16 cellular contexts compared by ENCODE assay signal in genomic region chr2:240528406-240529040, GRCh38. TPM values are rescaled to one million over a fixed set of nuclear protein-coding genes. Genes with fewer than 3 reads are reported as not detected.
DNase-seq lines count a peak whose midpoint lies in the region; ATAC-seq and TF ChIP-seq lines count a peak whose summit lies in the region.
"Had no signal": no experiment of that assay in that cellular context is flagged by ENCODE, and none has a peak within 500 bp of the region (broad histone marks: within the 10 kb centered on the region; RNA-seq: fewer than 3 reads in every experiment).

No MANE protein-coding gene starts in this region.

- no peak overlapping the region for H3K4me3 Mint-ChIP-seq in stimulated activated naive CD8-positive, alpha-beta T cell treated with anti-CD3 and anti-CD28 coated beads, Interleukin-15, amount 100 ng/mL, for 72 hours
- H3K4me3 Mint-ChIP-seq in effector memory CD8-positive, alpha-beta T cell: no peak overlapping the region
- no peak overlapping the region for H3K4me3 Mint-ChIP-seq in nephron progenitor cell

- no peak overlapping the region for H3K27ac ChIP-seq in dorsolateral prefrontal cortex
- H3K27ac ChIP-seq: RWPE1 had no signal

- peaks cover 4% of the 10 kb centered on the region for H3K36me3 Mint-ChIP-seq in effector memory CD8-positive, alpha-beta T cell (ENCODE audit: insufficient read depth)
- H3K36me3 Mint-ChIP-seq in nephron progenitor cell (ENCODE audit: low read depth): peaks cover 96% of the 10 kb centered on the region

- H3K4me3 ChIP-seq in dorsolateral prefrontal cortex: no peak overlapping the region

- TF ChIP-seq CTCF in nephron progenitor cell (IDR thresholded peaks at IDR 0.05) (no peak), dorsolateral prefrontal cortex (IDR thresholded peaks at IDR 0.05 in 54 of 56, conservative IDR thresholded peaks at IDR 0.05 in 2 of 56; ENCODE audit: low read depth in 1 of 56, partially characterized antibody in 56 of 56) (no peak)

- H3K4me1 Mint-ChIP-seq in stimulated activated naive CD8-positive, alpha-beta T cell treated with anti-CD3 and anti-CD28 coated beads, Interleukin-15, amount 100 ng/mL, for 72 hours: peaks cover 9% of the 10 kb centered on the region
- peaks cover 8 to 13% of the 10 kb centered on the region in 2 donors for H3K4me1 Mint-ChIP-seq in effector memory CD8-positive, alpha-beta T cell (ENCODE audit: low read depth in 2 of 2)
- no peaks in the 10 kb centered on the region for H3K4me1 Mint-ChIP-seq in nephron progenitor cell

- no peaks in the 10 kb centered on the region for H3K27me3 Mint-ChIP-seq in stimulated activated naive CD8-positive, alpha-beta T cell treated with anti-CD3 and anti-CD28 coated beads, Interleukin-15, amount 100 ng/mL, for 72 hours
- no peaks in the 10 kb centered on the region for H3K27me3 Mint-ChIP-seq in effector memory CD8-positive, alpha-beta T cell
- H3K27me3 Mint-ChIP-seq in nephron progenitor cell (ENCODE audit: low read depth, poor library complexity): peaks cover 4% of the 10 kb centered on the region
- H3K27me3 Mint-ChIP-seq: CD8-positive, alpha-beta memory T cell had no signal

- H3K27me3 ChIP-seq in dorsolateral prefrontal cortex: no peaks in the 10 kb centered on the region

- H3K9me3 Mint-ChIP-seq in stimulated activated naive CD8-positive, alpha-beta T cell treated with anti-CD3 and anti-CD28 coated beads, Interleukin-15, amount 100 ng/mL, for 72 hours: peaks cover 38 to 80% of the 10 kb centered on the region in 2 donors
- H3K9me3 Mint-ChIP-seq in effector memory CD8-positive, alpha-beta T cell: peaks cover 7 to 12% of the 10 kb centered on the region in 2 donors
- peaks cover 90% of the 10 kb centered on the region for H3K9me3 Mint-ChIP-seq in nephron progenitor cell

- intact Hi-C loops in sciatic nerve (cut with DNase I): no loop called here
- intact Hi-C loops in dorsolateral prefrontal cortex (cut with DNase I): no loop called here

- no peak for ATAC-seq in stimulated activated naive CD8-positive, alpha-beta T cell treated with anti-CD3 and anti-CD28 coated beads, Interleukin-15, amount 100 ng/mL, for 72 hours
- no peak for ATAC-seq in stimulated activated naive CD8-positive, alpha-beta T cell treated with anti-CD3 and anti-CD28 coated beads, Interleukin-15, Interleukin-2, amounts not matched to agents 100 U/mL and 50 U/mL, for 24 hours
- no peak for ATAC-seq in effector memory CD8-positive, alpha-beta T cell (replicated peaks)
- ATAC-seq in sciatic nerve: no peak
- ATAC-seq: PC-3 had no signal

- no peak for DNase-seq in stimulated activated naive CD8-positive, alpha-beta T cell treated with anti-CD3 and anti-CD28 coated beads, Interleukin-15, amount 100 ng/mL, for 72 hours
- DNase-seq in stimulated activated naive CD8-positive, alpha-beta T cell treated with anti-CD3 and anti-CD28 coated beads, Interleukin-15, Interleukin-2, amounts not matched to agents 100 U/mL and 50 U/mL, for 24 hours: no peak
- DNase-seq in effector memory CD8-positive, alpha-beta T cell: no peak
- DNase-seq in sciatic nerve (ENCODE audit: low spot score): peak; percentile 34
- no peak for DNase-seq in nephron progenitor cell
- no peak for DNase-seq in dorsolateral prefrontal cortex
- no peak for DNase-seq in germinal center (ENCODE audit: low spot score)
- DNase-seq: ACHN; C1 segment of cervical spinal cord; CD8-positive, alpha-beta memory T cell; NCI-H1417 treated with DMSO at 0.1 percent for 48 hours; NCI-H187 treated with DMSO at 0.1 percent for 48 hours; NCI-H2227 treated with DMSO at 0.1 percent for 48 hours; NCI-H524; PC-3 had no signal

- H3K27ac Mint-ChIP-seq in stimulated activated naive CD8-positive, alpha-beta T cell treated with anti-CD3 and anti-CD28 coated beads, Interleukin-15, amount 100 ng/mL, for 72 hours: peak overlapping the region; percentile 52 to 89
- H3K27ac Mint-ChIP-seq in effector memory CD8-positive, alpha-beta T cell: peak overlapping the region; percentile 22 to 60
- no peak overlapping the region for H3K27ac Mint-ChIP-seq in nephron progenitor cell

RNA-seq across cellular contexts. Expression of gene ANKMY1, which starts 29.3 kb away (rescaled TPM):
- 30.7 TPM for total RNA-seq in sciatic nerve
- total RNA-seq in dorsolateral prefrontal cortex: 10 to 100 TPM; 14.0 to 42.7 (median 25.5) TPM

RNA-seq across cellular contexts. Expression of gene DUSP28, which starts 31.6 kb away (rescaled TPM):
- 4.5 TPM for total RNA-seq in sciatic nerve
- total RNA-seq in dorsolateral prefrontal cortex: 10 to 100 TPM in 56 of 120 experiments, 1 to 10 TPM in 64; 5.5 to 19.0 (median 9.5) TPM

RNA-seq across cellular contexts. Expression of gene RNPEPL1, which starts 39.8 kb away (rescaled TPM):
- total RNA-seq in sciatic nerve (38.8 TPM), dorsolateral prefrontal cortex (10 to 100 TPM; 16.7 to 49.1 (median 26.4) TPM)

RNA-seq across cellular contexts. Expression of gene CAPN10, which starts 58.0 kb away (rescaled TPM):
- 37.2 TPM for total RNA-seq in sciatic nerve
- total RNA-seq in dorsolateral prefrontal cortex: 10 to 100 TPM; 25.6 to 70.0 (median 40.7) TPM
